ENCODE assay signal across 10 cellular contexts in the genomic region with DNA sequence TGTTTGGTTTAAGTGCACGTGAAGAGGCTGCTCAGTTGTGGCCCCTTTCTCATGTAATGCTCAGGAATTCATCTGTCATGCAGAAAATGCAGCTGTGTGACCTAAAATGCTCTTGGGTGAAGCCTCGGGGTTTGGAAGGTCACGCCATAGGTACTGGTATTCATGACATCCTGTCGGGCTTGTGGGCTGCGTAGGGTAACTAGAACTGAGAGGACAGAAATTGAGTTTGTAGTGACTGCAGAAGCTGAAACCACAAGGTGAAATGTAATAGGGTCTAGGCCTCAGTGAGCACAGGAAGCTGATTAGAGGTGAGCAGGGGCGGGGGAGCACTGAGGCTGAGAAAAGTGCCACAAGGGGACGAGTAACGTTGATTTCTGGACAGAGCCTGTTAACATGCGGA.
DNase-seq lines count a peak whose midpoint lies in the region; ATAC-seq and TF ChIP-seq lines count a peak whose summit lies in the region.
"Had no signal": no experiment of that assay in that cellular context is flagged by ENCODE, and none has a peak within 500 bp of the region (broad histone marks: within the 10 kb centered on the region; RNA-seq: fewer than 3 reads in every experiment).

No MANE protein-coding gene starts in this region.

- peak overlapping the region; percentile 96 for H3K27ac ChIP-seq in OCI-LY1 (ENCODE audit: low read depth, low read length, poor library complexity, severe bottlenecking)
- H3K27ac ChIP-seq in lower lobe of right lung, result no peak overlapping the region
- H3K27ac ChIP-seq in foreskin keratinocyte, result no peak overlapping the region
- H3K27ac ChIP-seq: VCaP had no signal

- H3F3A ChIP-seq in OCI-LY1 (ENCODE audit: insufficient read depth, low read length), result 0 out of 2 replicates have a peak, but pooled peaks cover 6% of the 10 kb centered on the region

- peak; percentile 66 for DNase-seq in GM13977 (ENCODE audit: low spot score)
- DNase-seq in lower lobe of right lung, result no peak
- DNase-seq in foreskin keratinocyte, result no peak
- DNase-seq in erythroblast (lab: John Stamatoyannopoulos, UW), result no peak
- no peak for DNase-seq in RPMI8226
- no peak for DNase-seq in 8988T
- DNase-seq: hippocampal formation had no signal

- H3K36me3 ChIP-seq in OCI-LY1 (ENCODE audit: insufficient read depth, low read length) (peaks cover 13% of the 10 kb centered on the region; the same call in 1 of the 2 replicates), lower lobe of right lung (no peaks in the 10 kb centered on the region)

- H3K4me1 ChIP-seq in OCI-LY1 (ENCODE audit: insufficient read depth, low read length, severe bottlenecking) (peaks cover 95% of the 10 kb centered on the region), lower lobe of right lung (peaks cover 9% of the 10 kb centered on the region), foreskin keratinocyte (no peaks in the 10 kb centered on the region)

- intact Hi-C loops in lower lobe of right lung (cut with DNase I), result no loop called here

- no peak overlapping the region for H2AFZ ChIP-seq in OCI-LY1 (ENCODE audit: low read length)

- H3K79me2 ChIP-seq in OCI-LY1 (ENCODE audit: insufficient read depth, low read length), result no peaks in the 10 kb centered on the region

- no peaks in the 10 kb centered on the region for H4K20me1 ChIP-seq in OCI-LY1 (ENCODE audit: insufficient read depth, low read length)

- H3K27me3 ChIP-seq in OCI-LY1 (ENCODE audit: insufficient read depth, low read length) (no peaks in the 10 kb centered on the region), lower lobe of right lung (ENCODE audit: low read depth) (no peaks in the 10 kb centered on the region), foreskin keratinocyte (peaks cover 12% of the 10 kb centered on the region)

- H3K4me3 ChIP-seq in OCI-LY1 (ENCODE audit: low read depth, low read length, poor library complexity, severe bottlenecking) (peak overlapping the region; percentile 5), lower lobe of right lung (no peak overlapping the region)

- peak overlapping the region; percentile 13; the same call in 1 of the 2 replicates for H3K9ac ChIP-seq in OCI-LY1 (ENCODE audit: low read length)

- in situ Hi-C loops in GM13977 (cut with MboI; ENCODE audit: low pct_unique_long_range_greater_than_20kb, low sequenced_read_pairs, unreplicated experiment), result no loop called here

- TF ChIP-seq CTCF in GM13977 (IDR thresholded peaks at IDR 0.05; ENCODE audit: extremely low read depth, insufficient read depth, missing control alignments) (no peak), OCI-LY1 (IDR thresholded peaks at IDR 0.05; ENCODE audit: low read length) (no peak), lower lobe of right lung (IDR thresholded peaks at IDR 0.05) (no peak), foreskin keratinocyte (conservative IDR thresholded peaks at IDR 0.05) (no peak)

- H3K4me2 ChIP-seq in OCI-LY1 (ENCODE audit: low read length), result peak overlapping the region; percentile 41

- ATAC-seq in GM21786 (IDR thresholded peaks at IDR 0.05; ENCODE audit: unreplicated experiment) (peak; percentile 99), lower lobe of right lung (peak; percentile 24 to 45), foreskin keratinocyte (no peak)

- no peaks in the 10 kb centered on the region for H3K9me2 ChIP-seq in OCI-LY1 (ENCODE audit: low read depth, low read length)

- no peak for TF ChIP-seq POLR2A in erythroblast (IDR thresholded peaks at IDR 0.05; ENCODE audit: low read length)

- H3K9me3 ChIP-seq in OCI-LY1 (ENCODE audit: low read length), result no peaks in the 10 kb centered on the region
- no peaks in the 10 kb centered on the region for H3K9me3 ChIP-seq in lower lobe of right lung
